8 cellular contexts compared by ENCODE assay signal in genomic region chr4:108620101-108620932, GRCh38. TPM values are rescaled to one million over a fixed set of nuclear protein-coding genes. Genes with fewer than 3 reads are reported as not detected.
DNase-seq lines count a peak whose midpoint lies in the region; ATAC-seq lines count a peak whose summit lies in the region.

Gene RPL34, plus strand, starts transcription at chr4:108620576. Its CDS starts 1,384 bp downstream, at chr4:108621960.

- DNase-seq in NCI-H1092 treated with DMSO at 0.1 percent for 48 hours (lab: John Stamatoyannopoulos, UW) (peak; percentile 99), SKM-1 (lab: John Stamatoyannopoulos, UW; ENCODE audit: unreplicated experiment) (peak; percentile 93), glomerular endothelial cell (ENCODE audit: extremely low read depth, low read depth, low spot score) (peak; percentile 95), occipital lobe (lab: John Stamatoyannopoulos, UW) (peak; percentile 93)
- DNase-seq in activated naive CD4-positive, alpha-beta T cell treated with anti-CD3 and anti-CD28 coated beads, Interleukin-2, amount 50 U/mL, for 72 hours (ENCODE audit: low spot score in 2 of 2): peak; percentile 92 to 94

- no peaks in the 10 kb centered on the region for H3K9me3 Mint-ChIP-seq in activated naive CD4-positive, alpha-beta T cell treated with anti-CD3 and anti-CD28 coated beads, Interleukin-2, amount 50 U/mL, for 72 hours

- peak within 1 kb of the TSS; percentile 97 to 99 for H3K27ac Mint-ChIP-seq in activated naive CD4-positive, alpha-beta T cell treated with anti-CD3 and anti-CD28 coated beads, Interleukin-2, amount 50 U/mL, for 72 hours

- H3K36me3 Mint-ChIP-seq in activated naive CD4-positive, alpha-beta T cell treated with anti-CD3 and anti-CD28 coated beads, Interleukin-2, amount 50 U/mL, for 72 hours: peaks cover 48 to 73% of the 10 kb centered on the region in 2 donors

- peak within 1 kb of the TSS; percentile 95 for H3K4me3 ChIP-seq in GM08714 (ENCODE audit: low read length)

- peak within 1 kb of the TSS; percentile 63 for H3K27ac ChIP-seq in temporal lobe (ENCODE audit: low read depth, low read length)

- ATAC-seq in HG02610 (IDR thresholded peaks at IDR 0.05; ENCODE audit: unreplicated experiment): peak; percentile 100
- peak; percentile 98 to 99 for ATAC-seq in activated naive CD4-positive, alpha-beta T cell treated with anti-CD3 and anti-CD28 coated beads, Interleukin-2, amount 50 U/mL, for 72 hours

RNA-seq across cellular contexts. Expression of gene RPL34, which starts in this region (rescaled TPM):
- total RNA-seq in activated naive CD4-positive, alpha-beta T cell treated with anti-CD3 and anti-CD28 coated beads, Interleukin-2, amount 50 U/mL, for 72 hours: 1,000 to 10,000 TPM; 1,695 to 1,802 TPM
- 736 and 1,197 TPM in 2 replicates for total RNA-seq in glomerular endothelial cell
- 1,436 TPM for total RNA-seq in occipital lobe
- 680 TPM for total RNA-seq in temporal lobe

Comparison
In these comparisons a context has a peak if more than half of its experiments do, and no peak if none do; other contexts are left out.
1. Peak in every context shown above with its lines: DNase-seq, ATAC-seq, H3K4me3 ChIP-seq and H3K27ac ChIP-seq.